ENCODE assay signal across 13 cellular contexts in genomic region chr1:243728192-243728570, GRCh38.
DNase-seq lines count a peak whose midpoint lies in the region; ATAC-seq, FAIRE-seq and TF ChIP-seq lines count a peak whose summit lies in the region.
"Had no signal": no experiment of that assay in that cellular context is flagged by ENCODE, and none has a peak within 500 bp of the region (broad histone marks: within the 10 kb centered on the region; RNA-seq: fewer than 3 reads in every experiment).

No MANE protein-coding gene starts in this region.

- H3K36me3 ChIP-seq in bronchial epithelial cell (ENCODE audit: control insufficient read depth, insufficient read depth, low read length) = no peaks in the 10 kb centered on the region
- H3K36me3 ChIP-seq: esophagus muscularis mucosa had no signal

- DNase-seq in bronchial epithelial cell (ENCODE audit: low read depth) = no peak
- DNase-seq in NCI-H1694 treated with DMSO at 0.1 percent for 48 hours (lab: John Stamatoyannopoulos, UW) = no peak
- no peak for DNase-seq in stimulated activated CD4-positive, alpha-beta T cell treated with anti-CD3 and anti-CD28 coated beads, Interleukin-2, amount 100 ng/mL, for 48 hours
- no peak for DNase-seq in H4 (ENCODE audit: low spot score)
- DNase-seq: activated naive CD8-positive, alpha-beta T cell treated with anti-CD3 and anti-CD28 coated beads for 36 hours; midbrain; NCI-H524 treated with DMSO at 0.1 percent for 48 hours had no signal

- H3K4me3 ChIP-seq in GM12875 (ENCODE audit: low read depth, low read length) (peak overlapping the region; percentile 10), bronchial epithelial cell (ENCODE audit: low read depth, low read length) (no peak overlapping the region)
- H3K4me3 ChIP-seq: esophagus muscularis mucosa had no signal

- TF ChIP-seq CTCF in GM12875 (IDR thresholded peaks at IDR 0.05; ENCODE audit: borderline replicate concordance, insufficient read depth, low read depth, low read length) (no peak), bronchial epithelial cell (IDR thresholded peaks at IDR 0.05; ENCODE audit: insufficient read depth, low read length, severe bottlenecking) (no peak)

- ATAC-seq in GM21360 (IDR thresholded peaks at IDR 0.05; ENCODE audit: unreplicated experiment) = peak; percentile 31
- peak; percentile 23 for ATAC-seq in HG03095 (IDR thresholded peaks at IDR 0.05; ENCODE audit: unreplicated experiment)
- no peak for ATAC-seq in SK-N-SH treated with all-trans-retinoic acid at 6 μM for 48 hours
- ATAC-seq: HCT116 had no signal

- H3K27me3 ChIP-seq in bronchial epithelial cell (ENCODE audit: control insufficient read depth, insufficient read depth, low read length) = no peaks in the 10 kb centered on the region
- H3K27me3 ChIP-seq: esophagus muscularis mucosa had no signal

- FAIRE-seq in bronchial epithelial cell (lab: Jason Lieb, UNC) = peak; percentile 40

TF ChIP-seq in SK-N-SH treated with all-trans-retinoic acid at 6 μM for 48 hours, 23 proteins besides CTCF, POLR2A, EP300 and RAD21:
- TF ChIP-seq, protein P1, sequence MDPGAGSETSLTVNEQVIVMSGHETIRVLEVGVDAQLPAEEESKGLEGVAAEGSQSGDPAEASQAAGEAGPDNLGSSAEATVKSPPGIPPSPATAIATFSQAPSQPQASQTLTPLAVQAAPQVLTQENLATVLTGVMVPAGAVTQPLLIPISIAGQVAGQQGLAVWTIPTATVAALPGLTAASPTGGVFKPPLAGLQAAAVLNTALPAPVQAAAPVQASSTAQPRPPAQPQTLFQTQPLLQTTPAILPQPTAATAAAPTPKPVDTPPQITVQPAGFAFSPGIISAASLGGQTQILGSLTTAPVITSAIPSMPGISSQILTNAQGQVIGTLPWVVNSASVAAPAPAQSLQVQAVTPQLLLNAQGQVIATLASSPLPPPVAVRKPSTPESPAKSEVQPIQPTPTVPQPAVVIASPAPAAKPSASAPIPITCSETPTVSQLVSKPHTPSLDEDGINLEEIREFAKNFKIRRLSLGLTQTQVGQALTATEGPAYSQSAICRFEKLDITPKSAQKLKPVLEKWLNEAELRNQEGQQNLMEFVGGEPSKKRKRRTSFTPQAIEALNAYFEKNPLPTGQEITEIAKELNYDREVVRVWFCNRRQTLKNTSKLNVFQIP (CRISPR knock-in tag; IDR thresholded peaks at IDR 0.05; ENCODE audit: borderline replicate concordance, low read depth) = no peak
- TF ChIP-seq PPARA (CRISPR knock-in tag; IDR thresholded peaks at IDR 0.05; ENCODE audit: borderline replicate concordance) = no peak
- TF ChIP-seq ARNTL (CRISPR knock-in tag; IDR thresholded peaks at IDR 0.05; ENCODE audit: borderline replicate concordance, low read depth) = no peak
- no peak for TF ChIP-seq SNAI2 (CRISPR knock-in tag; IDR thresholded peaks at IDR 0.05)
- TF ChIP-seq ZFP3 (CRISPR knock-in tag; IDR thresholded peaks at IDR 0.05) = no peak
- TF ChIP-seq TSHZ2 (CRISPR knock-in tag; IDR thresholded peaks at IDR 0.05) = no peak
- no peak for TF ChIP-seq ZNF70 (CRISPR knock-in tag; IDR thresholded peaks at IDR 0.05)
TF ChIP-seq in SK-N-SH treated with all-trans-retinoic acid at 6 μM for 48 hours: peak in this region for 0.
